9 cellular contexts compared by ENCODE assay signal in genomic region chr3:58383904-58384303, GRCh38. TPM values are rescaled to one million over a fixed set of nuclear protein-coding genes. Genes with fewer than 3 reads are reported as not detected.
DNase-seq lines count a peak whose midpoint lies in the region; ATAC-seq and TF ChIP-seq lines count a peak whose summit lies in the region.
"Had no signal": no experiment of that assay in that cellular context is flagged by ENCODE, and none has a peak within 500 bp of the region (broad histone marks: within the 10 kb centered on the region; RNA-seq: fewer than 3 reads in every experiment).

No MANE protein-coding gene starts in this region.

- TF ChIP-seq CTCF in lower lobe of right lung (IDR thresholded peaks at IDR 0.05), result no peak

- ATAC-seq in sciatic nerve, result peak; percentile 79
- ATAC-seq in lower lobe of right lung, result no peak

- H3K4me3 ChIP-seq in SJSA1 (no peak overlapping the region), lower lobe of right lung (no peak overlapping the region)
- H3K4me3 ChIP-seq in effector memory CD4-positive, alpha-beta T cell (ENCODE audit: insufficient read depth, low read depth, low read length, poor library complexity, severe bottlenecking), result no peak overlapping the region

- H3K4me1 ChIP-seq in SJSA1 (replicated peaks), result peaks cover 49% of the 10 kb centered on the region
- H3K4me1 ChIP-seq in effector memory CD4-positive, alpha-beta T cell (ENCODE audit: control insufficient read depth, insufficient read depth, low read length, poor library complexity, severe bottlenecking), result no peaks in the 10 kb centered on the region
- peaks cover 30% of the 10 kb centered on the region for H3K4me1 ChIP-seq in lower lobe of right lung

- DNase-seq in G401 (ENCODE audit: low spot score) (peak; percentile 75), SJSA1 (ENCODE audit: low read depth in 1 of 2, low spot score in 2 of 2) (peak; percentile 79 to 82), fibroblast of peridontal ligament (ENCODE audit: extremely low read depth) (peak; percentile 100), sciatic nerve (ENCODE audit: low spot score) (no peak), NCI-H69 (lab: John Stamatoyannopoulos, UW) (no peak), lower lobe of right lung (no peak)
- no peak for DNase-seq in effector memory CD4-positive, alpha-beta T cell
- DNase-seq in activated CD8-positive, alpha-beta memory T cell treated with anti-CD3 and anti-CD28 coated beads, Interleukin-2, amount 50 U/mL, for 4 hours, result no peak
- DNase-seq: NCI-H1417 had no signal

- 0 out of 2 replicates have a peak, but pooled peaks cover 3% of the 10 kb centered on the region for H3K36me3 ChIP-seq in SJSA1
- no peaks in the 10 kb centered on the region for H3K36me3 ChIP-seq in effector memory CD4-positive, alpha-beta T cell (ENCODE audit: control insufficient read depth, insufficient read depth, low read length)
- peaks cover 30% of the 10 kb centered on the region for H3K36me3 ChIP-seq in lower lobe of right lung

- H3K9me3 ChIP-seq in SJSA1 (replicated peaks) (no peaks in the 10 kb centered on the region), lower lobe of right lung (no peaks in the 10 kb centered on the region)
- H3K9me3 ChIP-seq in effector memory CD4-positive, alpha-beta T cell (ENCODE audit: control insufficient read depth, low read length), result no peaks in the 10 kb centered on the region

- H3K27ac ChIP-seq in SJSA1 (peak overlapping the region; percentile 52), lower lobe of right lung (no peak overlapping the region)
- H3K27ac ChIP-seq in effector memory CD4-positive, alpha-beta T cell (ENCODE audit: insufficient read depth, low read length, poor library complexity, severe bottlenecking), result no peak overlapping the region

- intact Hi-C loops in sciatic nerve (cut with DNase I), result no loop called here
- intact Hi-C loops in lower lobe of right lung (cut with DNase I), result no loop called here

- H3K27me3 ChIP-seq in SJSA1 (replicated peaks) (no peaks in the 10 kb centered on the region), lower lobe of right lung (ENCODE audit: low read depth) (no peaks in the 10 kb centered on the region)
- no peaks in the 10 kb centered on the region for H3K27me3 ChIP-seq in effector memory CD4-positive, alpha-beta T cell (replicated peaks; ENCODE audit: control insufficient read depth, insufficient read depth, low read length, poor library complexity, severe bottlenecking)

- in situ Hi-C loops in G401 (cut with HindIII; ENCODE audit: low sequenced_read_pairs), result no loop called here

RNA-seq across cellular contexts. Expression of gene PDHB, which starts 49.7 kb away (rescaled TPM):
- 341 and 345 TPM in 2 replicates for total RNA-seq in G401 (2014; rRNA removed; shearing (Covaris generic))
- total RNA-seq in SJSA1 (2014; rRNA removed; shearing (Covaris generic)), result 147 and 154 TPM in 2 replicates
- 55.9 TPM for total RNA-seq in sciatic nerve
- 47.7 TPM for total RNA-seq in lower lobe of right lung

RNA-seq across cellular contexts. Expression of gene PXK, which starts 51.2 kb away (rescaled TPM):
- 17.0 and 18.4 TPM in 2 replicates for total RNA-seq in G401 (2014; rRNA removed; shearing (Covaris generic))
- 6.5 and 13.3 TPM in 2 replicates for total RNA-seq in SJSA1 (2014; rRNA removed; shearing (Covaris generic))
- total RNA-seq in sciatic nerve (34.1 TPM), lower lobe of right lung (23.7 TPM)

Comparison
In these comparisons a context has a peak if more than half of its experiments do, and no peak if none do; other contexts are left out.
1. DNase-seq: peak in G401 (single experiment), SJSA1 (2 of 2) and fibroblast of peridontal ligament (single experiment); none in sciatic nerve (single experiment), NCI-H69 (single experiment), effector memory CD4-positive, alpha-beta T cell (0 of 3), lower lobe of right lung (single experiment) and activated CD8-positive, alpha-beta memory T cell treated with anti-CD3 and anti-CD28 coated beads, Interleukin-2, amount 50 U/mL, for 4 hours (single experiment).